Comparison of ENCODE assay signal across 14 cellular contexts in the genomic region with DNA sequence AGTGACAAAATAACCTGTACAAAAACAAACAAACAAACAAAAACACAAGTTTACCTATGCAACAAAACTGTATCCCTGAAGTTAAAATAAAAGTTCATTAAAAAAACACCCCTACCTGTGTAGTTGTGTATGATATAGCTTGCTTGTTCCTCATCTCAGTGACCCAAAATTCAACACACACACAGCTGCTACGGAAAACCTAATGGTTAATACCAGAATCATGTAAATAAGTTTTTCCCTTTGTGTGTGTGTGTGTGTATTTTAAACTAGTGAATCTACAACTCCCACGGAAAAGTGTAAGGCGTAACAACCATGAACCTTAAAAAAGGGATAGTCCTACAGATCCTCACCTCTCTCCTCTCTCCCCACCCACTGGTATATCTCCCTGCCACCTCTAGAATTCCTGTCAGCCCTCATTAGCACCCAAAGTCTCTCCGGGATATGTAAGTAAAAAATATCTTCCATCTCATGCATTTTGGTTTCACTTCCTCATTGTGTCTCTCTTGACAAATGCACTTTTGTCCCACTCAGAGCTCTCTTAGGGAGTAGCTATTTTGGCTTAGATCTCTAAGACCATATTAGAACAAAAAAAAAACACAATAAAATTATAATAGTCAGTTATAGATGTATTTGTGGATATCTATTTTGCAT.
DNase-seq lines count a peak whose midpoint lies in the region; ATAC-seq, FAIRE-seq and TF ChIP-seq lines count a peak whose summit lies in the region.
"Had no signal": no experiment of that assay in that cellular context is flagged by ENCODE, and none has a peak within 500 bp of the region (broad histone marks: within the 10 kb centered on the region; RNA-seq: fewer than 3 reads in every experiment).

No MANE protein-coding gene starts in this region.

- ATAC-seq in GM21515 (IDR thresholded peaks at IDR 0.05; ENCODE audit: unreplicated experiment), result peak; percentile 76
- ATAC-seq in HG03469 (IDR thresholded peaks at IDR 0.05; ENCODE audit: unreplicated experiment), result peak; percentile 54
- no peak for ATAC-seq in HG02970 (IDR thresholded peaks at IDR 0.05; ENCODE audit: low FRiP score, unreplicated experiment)
- ATAC-seq in esophagus mucosa, result no peak
- ATAC-seq: activated CD4-positive, CD25-positive, alpha-beta regulatory T cell treated with anti-CD3 and anti-CD28 coated beads, Interleukin-2, amount 50 U/mL, for 24 hours had no signal

- no peak for DNase-seq in GM12891 (ENCODE audit: insufficient read length, low spot score)
- peak; percentile 3 for DNase-seq in RPMI7951 (ENCODE audit: low read depth)
- no peak for DNase-seq in LoVo (ENCODE audit: low spot score)
- DNase-seq in DMS79 treated with DMSO at 0.1 percent for 48 hours (lab: John Stamatoyannopoulos, UW), result no peak
- DNase-seq: activated T-cell treated with anti-CD3 and anti-CD28 coated beads, Interleukin-2, amount 50 U/mL, for 1 hour; erythroblast; left ventricle myocardium inferior; NCI-H1105; stomach had no signal

- FAIRE-seq in GM12891 (lab: Jason Lieb, UNC), result no peak

- TF ChIP-seq POLR2A in GM12891 (IDR thresholded peaks at IDR 0.05; ENCODE audit: low read depth, low read length), result no peak

TF ChIP-seq in GM12891, 5 proteins besides CTCF, POLR2A, EP300 and RAD21:
- TF ChIP-seq PAX5 (IDR thresholded peaks at IDR 0.05; ENCODE audit: insufficient read depth, low read length, severe bottlenecking), result no peak
- peak; percentile 97 for TF ChIP-seq SPI1 (IDR thresholded peaks at IDR 0.05; ENCODE audit: low read depth, low read length)
- no peak for TF ChIP-seq POU2F2 (IDR thresholded peaks at IDR 0.05; ENCODE audit: low read depth, low read length)
- TF ChIP-seq POLR2AphosphoS5 (IDR thresholded peaks at IDR 0.05; ENCODE audit: low read depth, low read length), result no peak

Comparison
In these comparisons a context has a peak if more than half of its experiments do, and no peak if none do; other contexts are left out.
1. ATAC-seq: peak in GM21515 (single experiment) and HG03469 (single experiment); none in HG02970 (single experiment) and esophagus mucosa (single experiment).